Comparison of ENCODE assay signal across 12 cellular contexts in the genomic region with DNA sequence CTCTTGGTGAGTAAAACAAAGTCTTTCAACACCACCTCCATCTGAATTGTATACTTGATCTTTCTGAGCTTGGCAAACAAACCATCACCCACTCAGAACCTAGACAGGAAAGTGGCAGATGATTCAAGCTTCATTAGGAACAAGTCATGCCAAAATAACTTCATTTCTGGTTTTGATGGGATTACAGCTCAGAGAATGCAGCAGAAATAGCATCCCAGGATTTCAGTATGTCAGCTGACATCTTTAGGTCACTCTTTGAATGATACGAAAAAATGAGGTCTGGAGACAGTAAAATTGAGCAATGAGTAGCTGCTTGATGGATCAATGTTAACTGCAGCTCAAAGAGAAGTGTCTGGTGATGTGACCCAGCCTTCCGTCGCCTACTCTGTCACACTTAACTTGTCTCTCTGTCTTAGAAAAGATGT.
DNase-seq lines count a peak whose midpoint lies in the region; ATAC-seq and TF ChIP-seq lines count a peak whose summit lies in the region.
"Had no signal": no experiment of that assay in that cellular context is flagged by ENCODE, and none has a peak within 500 bp of the region (broad histone marks: within the 10 kb centered on the region; RNA-seq: fewer than 3 reads in every experiment).

No MANE protein-coding gene starts in this region.

- H3K79me2 ChIP-seq in ACC112 (ENCODE audit: control insufficient read depth, insufficient read depth, low read length, unreplicated experiment), result no peaks in the 10 kb centered on the region

- H3K4me1 Mint-ChIP-seq in activated T-helper 17 cell treated with anti-CD3 and anti-CD28 coated beads, Interleukin-2, amount 50 U/mL, for 72 hours, result peaks cover 60% of the 10 kb centered on the region

- no peak for TF ChIP-seq EP300 in upper lobe of left lung (IDR thresholded peaks at IDR 0.05)

- H3K9me3 ChIP-seq in upper lobe of left lung, result no peaks in the 10 kb centered on the region

- H3K4me3 ChIP-seq in ACC112 (ENCODE audit: low read depth, low read length) (no peak overlapping the region), upper lobe of left lung (no peak overlapping the region)

- peak overlapping the region; percentile 72 for H3K27ac Mint-ChIP-seq in activated T-helper 17 cell treated with anti-CD3 and anti-CD28 coated beads, Interleukin-2, amount 50 U/mL, for 72 hours

- no peak for TF ChIP-seq POLR2A in upper lobe of left lung (IDR thresholded peaks at IDR 0.05)

- no peak overlapping the region for H2AFZ ChIP-seq in ACC112 (ENCODE audit: low read length, unreplicated experiment)

- H3K4me1 ChIP-seq in ACC112 (ENCODE audit: control insufficient read depth, insufficient read depth, low read length, unreplicated experiment), result peaks cover 23% of the 10 kb centered on the region
- H3K4me1 ChIP-seq in upper lobe of left lung, result peaks cover 0 to 5% (median 0%) of the 10 kb centered on the region in 4 donors

- peak; percentile 21 for DNase-seq in ELR (ENCODE audit: low read depth)
- peak; percentile 80 for DNase-seq in kidney glomerular epithelial cell (lab: John Stamatoyannopoulos, UW)
- no peak for DNase-seq in upper lobe of left lung
- DNase-seq in DMS 273 (lab: John Stamatoyannopoulos, UW; ENCODE audit: unreplicated experiment), result no peak
- DNase-seq: aorta, DMS 273 treated with DMSO at 0.1 percent for 48 hours, NCI-H1436 had no signal

- H3K27me3 Mint-ChIP-seq in activated T-helper 17 cell treated with anti-CD3 and anti-CD28 coated beads, Interleukin-2, amount 50 U/mL, for 72 hours, result no peaks in the 10 kb centered on the region

- no peak for TF ChIP-seq CTCF in upper lobe of left lung (IDR thresholded peaks at IDR 0.05)

- H3K36me3 ChIP-seq in ACC112 (ENCODE audit: insufficient read depth, low read length) (no peaks in the 10 kb centered on the region), upper lobe of left lung (no peaks in the 10 kb centered on the region)

- H3K4me3 Mint-ChIP-seq in activated T-helper 17 cell treated with anti-CD3 and anti-CD28 coated beads, Interleukin-2, amount 50 U/mL, for 72 hours, result peak overlapping the region; percentile 52

- H3K27ac ChIP-seq in ACC112 (ENCODE audit: low read depth, low read length) (peak overlapping the region; percentile 48), upper lobe of left lung (no peak overlapping the region)
- H3K27ac ChIP-seq: HL-60 had no signal

- H3K27me3 ChIP-seq in ACC112 (ENCODE audit: insufficient read depth, low read length) (no peaks in the 10 kb centered on the region), upper lobe of left lung (no peaks in the 10 kb centered on the region)

- H3K9me3 Mint-ChIP-seq in activated T-helper 17 cell treated with anti-CD3 and anti-CD28 coated beads, Interleukin-2, amount 50 U/mL, for 72 hours, result no peaks in the 10 kb centered on the region

- ATAC-seq in activated T-helper 17 cell treated with anti-CD3 and anti-CD28 coated beads, Interleukin-2, amount 50 U/mL, for 72 hours (replicated peaks), result peak; percentile 71
- ATAC-seq in upper lobe of left lung (ENCODE audit: low FRiP score in 2 of 2) (no peak), HG03342 (IDR thresholded peaks at IDR 0.05; ENCODE audit: unreplicated experiment) (no peak), HG02588 (IDR thresholded peaks at IDR 0.05; ENCODE audit: unreplicated experiment) (no peak)

- H3K36me3 Mint-ChIP-seq in activated T-helper 17 cell treated with anti-CD3 and anti-CD28 coated beads, Interleukin-2, amount 50 U/mL, for 72 hours (ENCODE audit: low read depth), result peaks cover 89% of the 10 kb centered on the region

- 74 to 76% methylated on average over 3 of the region's 3 CpGs for WGBS in upper lobe of left lung, 2 donors

Comparison
In these comparisons a context has a peak if more than half of its experiments do, and no peak if none do; other contexts are left out.
1. DNase-seq: peak in ELR (single experiment) and kidney glomerular epithelial cell (single experiment); none in upper lobe of left lung (0 of 2) and DMS 273 (single experiment).